In genomic region chr3:34361921-34362320, GRCh38 we compare ENCODE assay signal across 9 cellular contexts.
A peak's percentile ranks its signal among the peaks of the same experiment; 100 is the strongest.
DNase-seq lines count a peak whose midpoint lies in the region; ATAC-seq, FAIRE-seq and TF ChIP-seq lines count a peak whose summit lies in the region.
"Had no signal": no experiment of that assay in that cellular context is flagged by ENCODE, and none has a peak within 500 bp of the region (broad histone marks: within the 10 kb centered on the region; RNA-seq: fewer than 3 reads in every experiment).

No MANE protein-coding gene starts in this region.

- H2AFZ ChIP-seq in mesenchymal stem cell (ENCODE audit: low read depth, low read length), result no peak overlapping the region

- CTCF ChIA-PET in Calu3 (lab: Charles Lee), result no interaction called here

- H3K79me1 ChIP-seq in mesenchymal stem cell (replicated peaks; ENCODE audit: low read length, poor library complexity, severe bottlenecking), result no peaks in the 10 kb centered on the region

- no peak overlapping the region for H4K8ac ChIP-seq in mesenchymal stem cell (ENCODE audit: low read length)

- H2BK120ac ChIP-seq in mesenchymal stem cell (ENCODE audit: low read depth, low read length), result no peak overlapping the region

- H3K9me3 Mint-ChIP-seq in central memory CD8-positive, alpha-beta T cell, result no peaks in the 10 kb centered on the region
- no peaks in the 10 kb centered on the region for H3K9me3 Mint-ChIP-seq in Calu3 (ENCODE audit: low read depth, unreplicated experiment)

- BruUV-seq in Calu3 (replicated peaks; lab: Mats Ljungman, UMichigan), result no TSS peak

- H3K36me3 Mint-ChIP-seq in central memory CD8-positive, alpha-beta T cell (ENCODE audit: insufficient read depth), result no peaks in the 10 kb centered on the region
- H3K36me3 Mint-ChIP-seq in Calu3 (ENCODE audit: insufficient read depth, unreplicated experiment), result no peaks in the 10 kb centered on the region

- no peak overlapping the region for H4K91ac ChIP-seq in mesenchymal stem cell (ENCODE audit: low read length)

- H2AK5ac ChIP-seq in mesenchymal stem cell (ENCODE audit: low read length, severe bottlenecking), result no peak overlapping the region

- H3K4me3 Mint-ChIP-seq in central memory CD8-positive, alpha-beta T cell, result peak overlapping the region; percentile 6
- H3K4me3 Mint-ChIP-seq in Calu3 (ENCODE audit: low read depth, unreplicated experiment), result no peak overlapping the region

- H3K9ac ChIP-seq in mesenchymal stem cell (ENCODE audit: low read length), result no peak overlapping the region

- no peaks in the 10 kb centered on the region for H3K36me3 ChIP-seq in mesenchymal stem cell (ENCODE audit: control insufficient read depth in 1 of 2, insufficient read depth in 2 of 2, low read depth in 1 of 2, low read length in 2 of 2)

- ATAC-seq in GM18502 (IDR thresholded peaks at IDR 0.05; ENCODE audit: poor library complexity, unreplicated experiment) (peak; percentile 97), GM19468 (IDR thresholded peaks at IDR 0.05; ENCODE audit: extremely low read depth, unreplicated experiment) (peak; percentile 99), HG03135 (IDR thresholded peaks at IDR 0.05; ENCODE audit: unreplicated experiment) (peak; percentile 97)
- peak; percentile 36 for ATAC-seq in central memory CD8-positive, alpha-beta T cell (replicated peaks; ENCODE audit: extremely low read depth, poor library complexity, severe bottlenecking)

- no peak for FAIRE-seq in RCC 7860 (lab: Jason Lieb, UNC)

- no peak overlapping the region for H3K4me3 ChIP-seq in mesenchymal stem cell (ENCODE audit: insufficient read depth in 1 of 2, low read depth in 1 of 2, low read length in 2 of 2)

- no peak overlapping the region for H3K14ac ChIP-seq in mesenchymal stem cell (ENCODE audit: low read length in 2 of 2)

- no peaks in the 10 kb centered on the region for H3K9me3 ChIP-seq in mesenchymal stem cell (ENCODE audit: control insufficient read depth, low read length)

- no peak overlapping the region for H3K18ac ChIP-seq in mesenchymal stem cell (ENCODE audit: low read depth in 1 of 2, low read length in 2 of 2)

- intact Hi-C loops in Calu3 (cut with micrococcal nuclease; ENCODE audit: unreplicated experiment), result no loop called here

- H3K4me1 ChIP-seq in mesenchymal stem cell (ENCODE audit: control insufficient read depth, insufficient read depth, low read depth, low read length), result no peaks in the 10 kb centered on the region

- H3K27me3 Mint-ChIP-seq in central memory CD8-positive, alpha-beta T cell, result no peaks in the 10 kb centered on the region
- H3K27me3 Mint-ChIP-seq in Calu3 (ENCODE audit: unreplicated experiment), result peaks cover 6% of the 10 kb centered on the region

- no peak for TF ChIP-seq CTCF in Calu3 (IDR thresholded peaks at IDR 0.05; ENCODE audit: unreplicated experiment)

- no peak overlapping the region for H3K4ac ChIP-seq in mesenchymal stem cell (ENCODE audit: low read depth in 1 of 2, low read length in 2 of 2)

- H2BK15ac ChIP-seq in mesenchymal stem cell (ENCODE audit: low read depth, poor library complexity, severe bottlenecking), result no peak overlapping the region

- no peak overlapping the region for H2BK5ac ChIP-seq in mesenchymal stem cell (ENCODE audit: low read depth, low read length, poor library complexity, severe bottlenecking)

- no peak overlapping the region for H2BK12ac ChIP-seq in mesenchymal stem cell (ENCODE audit: low read length in 2 of 2)

- no peaks in the 10 kb centered on the region for H3K27me3 ChIP-seq in mesenchymal stem cell (ENCODE audit: control insufficient read depth in 1 of 2, insufficient read depth in 1 of 2, low read length in 2 of 2)

- 90% methylated on average over 4 of the region's 5 CpGs for WGBS in mesenchymal stem cell

- H3K4me2 ChIP-seq in mesenchymal stem cell (ENCODE audit: low read length, poor library complexity, severe bottlenecking), result no peak overlapping the region

- no peak overlapping the region for H3K27ac Mint-ChIP-seq in central memory CD8-positive, alpha-beta T cell (ENCODE audit: low read depth)
- H3K27ac Mint-ChIP-seq in Calu3 (ENCODE audit: unreplicated experiment), result no peak overlapping the region

- no peak overlapping the region for H3K27ac ChIP-seq in mesenchymal stem cell (ENCODE audit: low read length, poor library complexity, severe bottlenecking)

- H3K23ac ChIP-seq in mesenchymal stem cell (ENCODE audit: low read length in 2 of 2), result no peak overlapping the region

- peaks cover 5% of the 10 kb centered on the region for H3K4me1 Mint-ChIP-seq in central memory CD8-positive, alpha-beta T cell
- no peaks in the 10 kb centered on the region for H3K4me1 Mint-ChIP-seq in Calu3 (ENCODE audit: low read depth, unreplicated experiment)

- no peak for DNase-seq in central memory CD8-positive, alpha-beta T cell (ENCODE audit: low spot score in 2 of 2)
- DNase-seq in AML-193 (lab: John Stamatoyannopoulos, UW) (no peak), Calu3 (no peak), RCC 7860 (ENCODE audit: low spot score) (no peak), mesenchymal stem cell (no peak)
- DNase-seq: T1000 had no signal

Comparison
In these comparisons a context has a peak if more than half of its experiments do, and no peak if none do; other contexts are left out.
1. ATAC-seq: peak in every context shown above with its lines; median percentile 99 in GM19468; 97 in GM18502; 97 in HG03135; 36 in central memory CD8-positive, alpha-beta T cell.